ENCODE assay signal across 8 cellular contexts in genomic region chr10:100535715-100536353, GRCh38. TPM values are rescaled to one million over a fixed set of nuclear protein-coding genes. Genes with fewer than 3 reads are reported as not detected.
A peak's percentile ranks its signal among the peaks of the same experiment; 100 is the strongest.
DNase-seq lines count a peak whose midpoint lies in the region; ATAC-seq and TF ChIP-seq lines count a peak whose summit lies in the region.

TSS of gene HIF1AN (plus strand) at chr10:100535943. CDS start at chr10:100535959, 16 bp downstream.

- peak within 1 kb of the TSS; percentile 83 for H3K9ac ChIP-seq in Karpas-422 (ENCODE audit: low read length)

- DNase-seq in EH (ENCODE audit: low read depth), result peak; percentile 96
- DNase-seq in Karpas-422, result peak; percentile 99
- peak; percentile 97 for DNase-seq in RKO (ENCODE audit: low spot score)
- peak; percentile 90 for DNase-seq in activated T-helper 1 cell treated with anti-CD3 and anti-CD28 coated beads, Interleukin-12 subunit alpha, Interleukin-12 subunit beta, Interleukin-2, Interleukin-4 antibody, amounts not matched to agents 30 ng/mL and 10 ng/mL and 1 ng/mL, durations not matched to agents 14 hours and 24 hours and 36 hours (ENCODE audit: low spot score)
- peak; percentile 95 for DNase-seq in fibroblast of mammary gland (ENCODE audit: low read depth)
- peak; percentile 76 to 96 (median 90) for DNase-seq in naive thymus-derived CD8-positive, alpha-beta T cell
- DNase-seq in stimulated activated naive CD4-positive, alpha-beta T cell (lab: John Stamatoyannopoulos, UW), result peak; percentile 75 to 96 (median 88)

- H3K4me1 Mint-ChIP-seq in activated T-helper 1 cell treated with anti-CD3 and anti-CD28 coated beads, Interleukin-12 subunit alpha, Interleukin-12 subunit beta, Interleukin-2, Interleukin-4 antibody, amounts not matched to agents 30 ng/mL and 10 ng/mL and 1 ng/mL, durations not matched to agents 14 hours and 24 hours and 36 hours (ENCODE audit: low read depth), result peaks cover 16% of the 10 kb centered on the region
- H3K4me1 Mint-ChIP-seq in naive thymus-derived CD8-positive, alpha-beta T cell, result peaks cover 11 to 29% (median 15%) of the 10 kb centered on the region in 4 donors

- peaks cover 19% of the 10 kb centered on the region; the same call in 1 of the 2 replicates for H3K36me3 ChIP-seq in Karpas-422 (ENCODE audit: insufficient read depth, low read length)

- H3K4me1 ChIP-seq in Karpas-422 (ENCODE audit: low read length), result peaks cover 23% of the 10 kb centered on the region

- H3K4me2 ChIP-seq in Karpas-422 (ENCODE audit: low read depth, low read length, poor library complexity, severe bottlenecking), result peak within 1 kb of the TSS; percentile 97

- H3K36me3 Mint-ChIP-seq in activated T-helper 1 cell treated with anti-CD3 and anti-CD28 coated beads, Interleukin-12 subunit alpha, Interleukin-12 subunit beta, Interleukin-2, Interleukin-4 antibody, amounts not matched to agents 30 ng/mL and 10 ng/mL and 1 ng/mL, durations not matched to agents 14 hours and 24 hours and 36 hours (ENCODE audit: low read depth), result peaks cover 26% of the 10 kb centered on the region
- peaks cover 0 to 28% (median 0%) of the 10 kb centered on the region in 3 donors for H3K36me3 Mint-ChIP-seq in naive thymus-derived CD8-positive, alpha-beta T cell

- ATAC-seq in GM21825 (IDR thresholded peaks at IDR 0.05; ENCODE audit: unreplicated experiment), result peak; percentile 90
- peak; percentile 97 to 98 for ATAC-seq in naive thymus-derived CD8-positive, alpha-beta T cell

- H2AFZ ChIP-seq in Karpas-422 (ENCODE audit: low read length), result peak within 1 kb of the TSS; percentile 93

- no peak within 1 kb of the TSS for H3K27ac ChIP-seq in Karpas-422 (ENCODE audit: low read length)

- H3K4me3 ChIP-seq in Karpas-422 (ENCODE audit: low read length) (peak within 1 kb of the TSS; percentile 93), fibroblast of mammary gland (ENCODE audit: control insufficient read depth, low read depth, low read length) (peak within 1 kb of the TSS; percentile 82)

- H3K9me3 ChIP-seq in Karpas-422 (ENCODE audit: low read length), result no peaks in the 10 kb centered on the region

- H4K20me1 ChIP-seq in Karpas-422 (ENCODE audit: insufficient read depth, low read depth, low read length), result peaks cover 11% of the 10 kb centered on the region; the same call in 1 of the 2 replicates

- peaks cover 39% of the 10 kb centered on the region for H3K79me2 ChIP-seq in Karpas-422 (ENCODE audit: low read length)

- no peaks in the 10 kb centered on the region for H3K9me2 ChIP-seq in Karpas-422 (replicated peaks; ENCODE audit: insufficient read depth, low read length)

- POLR2A ChIA-PET in naive thymus-derived CD8-positive, alpha-beta T cell (lab: Charles Lee), result interaction anchor here (0.6 to 1.6 kb wide), 15 partner anchors 9 to 397 kb away, joined by 3 to 16 read pairs (median 5); no protein-coding TSS in a partner anchor

- no peak within 1 kb of the TSS for H3K27ac Mint-ChIP-seq in activated T-helper 1 cell treated with anti-CD3 and anti-CD28 coated beads, Interleukin-12 subunit alpha, Interleukin-12 subunit beta, Interleukin-2, Interleukin-4 antibody, amounts not matched to agents 30 ng/mL and 10 ng/mL and 1 ng/mL, durations not matched to agents 14 hours and 24 hours and 36 hours
- peak within 1 kb of the TSS in 5 of 10 donors; percentile 25 to 74 (median 40) for H3K27ac Mint-ChIP-seq in naive thymus-derived CD8-positive, alpha-beta T cell

- intact Hi-C loops in activated T-helper 1 cell treated with anti-CD3 and anti-CD28 coated beads, Interleukin-12 subunit alpha, Interleukin-12 subunit beta, Interleukin-2, Interleukin-4 antibody, amounts not matched to agents 30 ng/mL and 10 ng/mL and 1 ng/mL, durations not matched to agents 14 hours and 24 hours and 36 hours (cut with micrococcal nuclease), result loop anchor here (1.0 to 10.0 kb wide), 6 partner anchors 25 to 921 kb away; partner anchors contain the start of genes CHUK, COX15, CUTC and MRPL43

- H3K27me3 ChIP-seq in Karpas-422 (ENCODE audit: low read length), result no peaks in the 10 kb centered on the region

- no peak within 1 kb of the TSS for H3K4me3 Mint-ChIP-seq in activated T-helper 1 cell treated with anti-CD3 and anti-CD28 coated beads, Interleukin-12 subunit alpha, Interleukin-12 subunit beta, Interleukin-2, Interleukin-4 antibody, amounts not matched to agents 30 ng/mL and 10 ng/mL and 1 ng/mL, durations not matched to agents 14 hours and 24 hours and 36 hours
- H3K4me3 Mint-ChIP-seq in naive thymus-derived CD8-positive, alpha-beta T cell, result peak within 1 kb of the TSS in 3 of 10 donors; percentile 8 to 32 (median 15)

- no peaks in the 10 kb centered on the region for H3K9me3 Mint-ChIP-seq in activated T-helper 1 cell treated with anti-CD3 and anti-CD28 coated beads, Interleukin-12 subunit alpha, Interleukin-12 subunit beta, Interleukin-2, Interleukin-4 antibody, amounts not matched to agents 30 ng/mL and 10 ng/mL and 1 ng/mL, durations not matched to agents 14 hours and 24 hours and 36 hours
- H3K9me3 Mint-ChIP-seq in naive thymus-derived CD8-positive, alpha-beta T cell, result no peaks in the 10 kb centered on the region

- H3K27me3 Mint-ChIP-seq in activated T-helper 1 cell treated with anti-CD3 and anti-CD28 coated beads, Interleukin-12 subunit alpha, Interleukin-12 subunit beta, Interleukin-2, Interleukin-4 antibody, amounts not matched to agents 30 ng/mL and 10 ng/mL and 1 ng/mL, durations not matched to agents 14 hours and 24 hours and 36 hours (ENCODE audit: insufficient read depth), result no peaks in the 10 kb centered on the region
- H3K27me3 Mint-ChIP-seq in naive thymus-derived CD8-positive, alpha-beta T cell, result no peaks in the 10 kb centered on the region

- peak; percentile 96 for TF ChIP-seq CTCF in fibroblast of mammary gland (conservative IDR thresholded peaks at IDR 0.05; ENCODE audit: control insufficient read depth, insufficient read depth, low read depth, low read length)

RNA-seq across cellular contexts. Expression of gene HIF1AN, which starts in this region (rescaled TPM):
- total RNA-seq in Karpas-422 (2014; rRNA removed; shearing (Covaris generic); ENCODE audit: low replicate concordance), result 14.8 and 19.2 TPM in 2 replicates
- total RNA-seq in activated T-helper 1 cell treated with anti-CD3 and anti-CD28 coated beads, Interleukin-12 subunit alpha, Interleukin-12 subunit beta, Interleukin-2, Interleukin-4 antibody, amounts not matched to agents 30 ng/mL and 10 ng/mL and 1 ng/mL, durations not matched to agents 14 hours and 24 hours and 36 hours, result 46.5 and 54.1 TPM in 2 replicates
- total RNA-seq in naive thymus-derived CD8-positive, alpha-beta T cell, result 10 to 100 TPM; 63.5 to 65.3 TPM
- polyA plus RNA-seq in naive thymus-derived CD8-positive, alpha-beta T cell, result 10 to 100 TPM; 24.7 to 28.6 (median 26.9) TPM
